10 cellular contexts compared by ENCODE assay signal in the genomic region with DNA sequence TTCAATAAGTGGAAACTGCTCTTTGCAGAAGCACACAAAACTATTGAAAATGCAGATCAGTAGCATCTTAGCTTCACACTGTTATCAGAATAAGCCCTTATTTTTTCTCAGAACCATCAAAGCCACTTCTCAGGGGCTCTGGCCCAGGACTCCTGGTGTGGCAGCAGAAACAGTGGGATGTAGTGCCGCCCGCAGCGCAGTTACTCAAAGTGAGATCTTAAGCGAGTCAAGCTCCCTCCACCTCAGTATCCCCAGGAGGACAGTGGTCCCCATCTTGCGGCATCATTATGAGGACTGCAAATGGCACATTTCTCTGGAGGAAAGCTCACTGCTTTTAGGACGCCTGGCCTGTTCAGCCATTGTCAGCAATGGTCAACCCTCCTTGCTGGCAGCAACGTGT.
A peak's percentile ranks its signal among the peaks of the same experiment; 100 is the strongest.
DNase-seq lines count a peak whose midpoint lies in the region; ATAC-seq and TF ChIP-seq lines count a peak whose summit lies in the region.
"Had no signal": no experiment of that assay in that cellular context is flagged by ENCODE, and none has a peak within 500 bp of the region (broad histone marks: within the 10 kb centered on the region; RNA-seq: fewer than 3 reads in every experiment).

No MANE protein-coding gene starts in this region.

- no peak overlapping the region for H2AFZ ChIP-seq in osteoblast (ENCODE audit: low read length)

- H3K27ac ChIP-seq in heart right ventricle (peak overlapping the region in 8 of 10 donors; percentile 9 to 91 (median 67)), osteoblast (ENCODE audit: low read depth, low read length) (peak overlapping the region; percentile 90)
- H3K27ac ChIP-seq: ovary had no signal

- no peaks in the 10 kb centered on the region for H4K20me1 ChIP-seq in osteoblast (ENCODE audit: insufficient read depth, low read length)

- no peak for ATAC-seq in heart right ventricle
- no peak for ATAC-seq in Right ventricle myocardium superior (ENCODE audit: poor library complexity)
- no peak for ATAC-seq in effector memory CD8-positive, alpha-beta T cell (replicated peaks)
- ATAC-seq in GM19452 (IDR thresholded peaks at IDR 0.05; ENCODE audit: unreplicated experiment): no peak

- H3K4me3 Mint-ChIP-seq in effector memory CD8-positive, alpha-beta T cell: peak overlapping the region; percentile 63 to 79

- no peaks in the 10 kb centered on the region for H3K79me2 ChIP-seq in osteoblast (ENCODE audit: insufficient read depth, low read length)

- DNase-seq in heart right ventricle: no peak
- no peak for DNase-seq in Right ventricle myocardium superior
- no peak for DNase-seq in effector memory CD8-positive, alpha-beta T cell
- no peak for DNase-seq in osteoblast (ENCODE audit: insufficient read length, low spot score, missing footprints)
- no peak for DNase-seq in pons (ENCODE audit: low spot score)
- DNase-seq in CD1c-positive myeloid dendritic cell (ENCODE audit: extremely low spot score): no peak
- DNase-seq in SHP77 treated with DMSO at 0.1 percent for 48 hours (lab: John Stamatoyannopoulos, UW): no peak
- DNase-seq: testis had no signal

- H3K27me3 Mint-ChIP-seq in effector memory CD8-positive, alpha-beta T cell: no peaks in the 10 kb centered on the region

- H3K36me3 Mint-ChIP-seq in effector memory CD8-positive, alpha-beta T cell (ENCODE audit: insufficient read depth): peaks cover 65% of the 10 kb centered on the region

- no peaks in the 10 kb centered on the region for H3K9me3 ChIP-seq in heart right ventricle
- no peaks in the 10 kb centered on the region for H3K9me3 ChIP-seq in osteoblast (ENCODE audit: low read depth, low read length)
- H3K9me3 ChIP-seq: ovary, testis had no signal

- H3K27me3 ChIP-seq in heart right ventricle: no peaks in the 10 kb centered on the region
- H3K27me3 ChIP-seq in osteoblast (ENCODE audit: insufficient read depth, low read length): no peaks in the 10 kb centered on the region
- H3K27me3 ChIP-seq: ovary, testis had no signal

- intact Hi-C loops in heart right ventricle (cut with DNase I): loop anchor here in 1 of 10 donors (5.0 kb wide), 1 partner anchor 35 kb away; no protein-coding TSS in a partner anchor
- intact Hi-C loops in Right ventricle myocardium superior (cut with DNase I): no loop called here

- no peak overlapping the region for H3K4me3 ChIP-seq in heart right ventricle
- no peak overlapping the region for H3K4me3 ChIP-seq in osteoblast (ENCODE audit: insufficient read depth, low read length)
- H3K4me3 ChIP-seq: ovary, testis had no signal

- peak overlapping the region; percentile 51 for H3K4me2 ChIP-seq in osteoblast (ENCODE audit: insufficient read depth, low read length)

- H3K9me3 Mint-ChIP-seq in effector memory CD8-positive, alpha-beta T cell: no peaks in the 10 kb centered on the region

- WGBS in heart right ventricle, 2 donors: 89 to 98% methylated on average over 7 of the region's 7 CpGs

- TF ChIP-seq CTCF in heart right ventricle (IDR thresholded peaks at IDR 0.05) (no peak), osteoblast (IDR thresholded peaks at IDR 0.05; ENCODE audit: extremely low read depth, low read depth, low read length) (no peak)

- H3K27ac Mint-ChIP-seq in effector memory CD8-positive, alpha-beta T cell: peak overlapping the region; percentile 95 to 96

- H3K4me1 ChIP-seq in heart right ventricle (peaks cover 10 to 68% (median 54%) of the 10 kb centered on the region in 9 donors), osteoblast (ENCODE audit: insufficient read depth, low read length) (peaks cover 34% of the 10 kb centered on the region)

- peaks cover 0 to 3% (median 0%) of the 10 kb centered on the region in 9 donors for H3K36me3 ChIP-seq in heart right ventricle
- H3K36me3 ChIP-seq in osteoblast (ENCODE audit: insufficient read depth, low read length): no peaks in the 10 kb centered on the region
- H3K36me3 ChIP-seq: ovary had no signal

- H3K4me1 Mint-ChIP-seq in effector memory CD8-positive, alpha-beta T cell (ENCODE audit: low read depth in 2 of 2): peaks cover 83 to 93% of the 10 kb centered on the region in 2 donors
